ENCODE assay signal across 15 cellular contexts in the genomic region with DNA sequence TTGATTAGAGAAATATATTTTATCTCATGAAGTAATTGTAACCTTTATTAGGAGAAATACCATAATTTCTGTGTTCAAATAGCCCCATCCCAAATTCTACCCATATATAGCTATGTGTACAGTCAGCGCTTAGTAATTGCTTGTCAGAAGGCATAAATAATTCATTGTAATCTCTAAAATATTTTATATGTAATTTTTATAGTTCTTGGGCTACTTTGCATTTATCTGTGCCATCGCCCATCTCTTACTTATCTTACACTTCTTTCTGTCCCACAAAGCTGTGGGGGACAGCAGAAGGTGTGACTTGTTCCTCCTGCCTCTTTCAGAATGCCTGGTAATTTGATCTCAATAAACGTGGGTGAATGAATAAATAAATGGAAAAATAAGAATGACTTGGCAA. TPM values are rescaled to one million over a fixed set of nuclear protein-coding genes. Genes with fewer than 3 reads are reported as not detected.
A peak's percentile ranks its signal among the peaks of the same experiment; 100 is the strongest.
DNase-seq lines count a peak whose midpoint lies in the region; ATAC-seq and TF ChIP-seq lines count a peak whose summit lies in the region.
"Had no signal": no experiment of that assay in that cellular context is flagged by ENCODE, and none has a peak within 500 bp of the region (broad histone marks: within the 10 kb centered on the region; RNA-seq: fewer than 3 reads in every experiment).

No MANE protein-coding gene starts in this region.

- no peak overlapping the region for H3K4me3 Mint-ChIP-seq in GM23338

- H3K4me2 ChIP-seq in GM23338: no peak overlapping the region
- H3K4me2 ChIP-seq: BLaER1 treated with 17β-estradiol and CSF1 and Interleukin-3, amounts not matched to agents 10 nM and 100 nM had no signal

- H3K9me3 ChIP-seq in SJCRH30 (replicated peaks): 0 out of 2 replicates have a peak, but pooled peaks cover 2% of the 10 kb centered on the region
- no peaks in the 10 kb centered on the region for H3K9me3 ChIP-seq in uterus
- H3K9me3 ChIP-seq: BLaER1 treated with 17β-estradiol and CSF1 and Interleukin-3, amounts not matched to agents 10 nM and 100 nM had no signal

- no peak overlapping the region for H3K4me3 ChIP-seq in GM23338
- no peak overlapping the region for H3K4me3 ChIP-seq in SJCRH30
- H3K4me3 ChIP-seq in fibroblast of mammary gland (ENCODE audit: control insufficient read depth, low read depth, low read length): no peak overlapping the region
- H3K4me3 ChIP-seq in uterus: no peak overlapping the region
- H3K4me3 ChIP-seq: BLaER1 treated with 17β-estradiol and CSF1 and Interleukin-3, amounts not matched to agents 10 nM and 100 nM; K562; SK-N-MC had no signal

- no peak for TF ChIP-seq CTCF in GM23338 (conservative IDR thresholded peaks at IDR 0.05; ENCODE audit: low read depth in 2 of 2)
- no peak for TF ChIP-seq CTCF in fibroblast of mammary gland (conservative IDR thresholded peaks at IDR 0.05; ENCODE audit: control insufficient read depth, insufficient read depth, low read depth, low read length)
- TF ChIP-seq CTCF in uterus (IDR thresholded peaks at IDR 0.05): no peak

- H3K4me1 ChIP-seq in GM23338 (ENCODE audit: insufficient read depth): peaks cover 30% of the 10 kb centered on the region
- H3K4me1 ChIP-seq in SJCRH30: peaks cover 23% of the 10 kb centered on the region
- no peaks in the 10 kb centered on the region for H3K4me1 ChIP-seq in uterus

- no peaks in the 10 kb centered on the region for H3K9me2 ChIP-seq in GM23338 (ENCODE audit: insufficient read depth)

- no peak for TF ChIP-seq POLR2A in uterus (IDR thresholded peaks at IDR 0.05)

- ATAC-seq in GM23338 (no peak), HG03342 (IDR thresholded peaks at IDR 0.05; ENCODE audit: unreplicated experiment) (no peak)
- ATAC-seq: HCT116, K562 had no signal

- H3K36me3 Mint-ChIP-seq in GM23338 (ENCODE audit: low read depth): no peaks in the 10 kb centered on the region

- no peak overlapping the region for H2AFZ ChIP-seq in GM23338

- no peaks in the 10 kb centered on the region for H3F3A ChIP-seq in GM23338 (replicated peaks; ENCODE audit: low read depth)

- peaks cover 41% of the 10 kb centered on the region for H3K4me1 Mint-ChIP-seq in GM23338

- no peaks in the 10 kb centered on the region for H3K27me3 ChIP-seq in GM23338 (ENCODE audit: insufficient read depth)
- no peaks in the 10 kb centered on the region for H3K27me3 ChIP-seq in SJCRH30
- H3K27me3 ChIP-seq in uterus: no peaks in the 10 kb centered on the region
- H3K27me3 ChIP-seq: BLaER1 treated with 17β-estradiol and CSF1 and Interleukin-3, amounts not matched to agents 10 nM and 100 nM had no signal

- no peaks in the 10 kb centered on the region for H3K79me2 ChIP-seq in GM23338 (replicated peaks; ENCODE audit: insufficient read depth)

- H3K27ac ChIP-seq in GM23338 (ENCODE audit: low read depth) (no peak overlapping the region), SJCRH30 (peak overlapping the region; percentile 64), substantia nigra (ENCODE audit: low read depth, low read length, poor library complexity, severe bottlenecking) (peak overlapping the region; percentile 58), uterus (peak overlapping the region in 1 of 2 donors; percentile 50)
- H3K27ac ChIP-seq: BLaER1 treated with 17β-estradiol and CSF1 and Interleukin-3, amounts not matched to agents 10 nM and 100 nM; HL-60; SK-N-MC had no signal

- H3K27me3 Mint-ChIP-seq in GM23338 (ENCODE audit: insufficient read depth, low read depth, poor library complexity): peaks cover 3% of the 10 kb centered on the region

- no peaks in the 10 kb centered on the region for H3K9me3 Mint-ChIP-seq in GM23338

- H4K20me1 ChIP-seq in GM23338 (replicated peaks; ENCODE audit: insufficient read depth): no peaks in the 10 kb centered on the region
- H4K20me1 ChIP-seq: BLaER1 treated with 17β-estradiol and CSF1 and Interleukin-3, amounts not matched to agents 10 nM and 100 nM had no signal

- intact Hi-C loops in uterus (cut with DNase I; ENCODE audit: low total_unique reads): no loop called here

- DNase-seq in GM23338 (ENCODE audit: low spot score) (no peak), SJCRH30 (no peak), fibroblast of mammary gland (ENCODE audit: low read depth) (peak; percentile 45), substantia nigra (lab: John Stamatoyannopoulos, UW) (no peak), uterus (no peak), DMS 273 treated with DMSO at 0.1 percent for 48 hours (lab: John Stamatoyannopoulos, UW) (no peak), NOMO-1 treated with DMSO at 0.1 percent for 48 hours (lab: John Stamatoyannopoulos, UW; ENCODE audit: unreplicated experiment) (no peak)
- DNase-seq: NCI-H1092, NCI-H69 had no signal

- peak overlapping the region; percentile 16; the same call in 1 of the 2 replicates for H3K27ac Mint-ChIP-seq in GM23338

- H3K36me3 ChIP-seq in GM23338 (ENCODE audit: insufficient read depth) (no peaks in the 10 kb centered on the region), SJCRH30 (no peaks in the 10 kb centered on the region; the same call in 1 of the 2 replicates), uterus (no peaks in the 10 kb centered on the region)
- H3K36me3 ChIP-seq: BLaER1 treated with 17β-estradiol and CSF1 and Interleukin-3, amounts not matched to agents 10 nM and 100 nM had no signal

TF ChIP-seq in GM23338, 12 proteins besides CTCF, POLR2A, EP300 and RAD21 (continues in another document):
- TF ChIP-seq, protein P1, sequence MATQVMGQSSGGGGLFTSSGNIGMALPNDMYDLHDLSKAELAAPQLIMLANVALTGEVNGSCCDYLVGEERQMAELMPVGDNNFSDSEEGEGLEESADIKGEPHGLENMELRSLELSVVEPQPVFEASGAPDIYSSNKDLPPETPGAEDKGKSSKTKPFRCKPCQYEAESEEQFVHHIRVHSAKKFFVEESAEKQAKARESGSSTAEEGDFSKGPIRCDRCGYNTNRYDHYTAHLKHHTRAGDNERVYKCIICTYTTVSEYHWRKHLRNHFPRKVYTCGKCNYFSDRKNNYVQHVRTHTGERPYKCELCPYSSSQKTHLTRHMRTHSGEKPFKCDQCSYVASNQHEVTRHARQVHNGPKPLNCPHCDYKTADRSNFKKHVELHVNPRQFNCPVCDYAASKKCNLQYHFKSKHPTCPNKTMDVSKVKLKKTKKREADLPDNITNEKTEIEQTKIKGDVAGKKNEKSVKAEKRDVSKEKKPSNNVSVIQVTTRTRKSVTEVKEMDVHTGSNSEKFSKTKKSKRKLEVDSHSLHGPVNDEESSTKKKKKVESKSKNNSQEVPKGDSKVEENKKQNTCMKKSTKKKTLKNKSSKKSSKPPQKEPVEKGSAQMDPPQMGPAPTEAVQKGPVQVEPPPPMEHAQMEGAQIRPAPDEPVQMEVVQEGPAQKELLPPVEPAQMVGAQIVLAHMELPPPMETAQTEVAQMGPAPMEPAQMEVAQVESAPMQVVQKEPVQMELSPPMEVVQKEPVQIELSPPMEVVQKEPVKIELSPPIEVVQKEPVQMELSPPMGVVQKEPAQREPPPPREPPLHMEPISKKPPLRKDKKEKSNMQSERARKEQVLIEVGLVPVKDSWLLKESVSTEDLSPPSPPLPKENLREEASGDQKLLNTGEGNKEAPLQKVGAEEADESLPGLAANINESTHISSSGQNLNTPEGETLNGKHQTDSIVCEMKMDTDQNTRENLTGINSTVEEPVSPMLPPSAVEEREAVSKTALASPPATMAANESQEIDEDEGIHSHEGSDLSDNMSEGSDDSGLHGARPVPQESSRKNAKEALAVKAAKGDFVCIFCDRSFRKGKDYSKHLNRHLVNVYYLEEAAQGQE (IDR thresholded peaks at IDR 0.05; ENCODE audit: unreplicated experiment): no peak

RNA-seq across cellular contexts. Expression of a gene that starts 5.5 kb away (rescaled TPM):
- 2.0 and 5.0 TPM in 2 replicates for total RNA-seq in GM23338 (2014; rRNA removed; shearing (Covaris generic))
- 2.0 and 2.3 TPM in 2 replicates for polyA plus RNA-seq in GM23338 (2016; fragmentation: Nextera tagmentation; extraction: Ambion mirVana)
- 2.5 and 3.3 TPM in 2 replicates for total RNA-seq in SJCRH30 (2014; rRNA removed; shearing (Covaris generic))
- total RNA-seq in uterus: 100 to 1,000 TPM in 3 of 4 donors, 10 to 100 TPM in 1; 30.0 to 186 (median 138) TPM
- total RNA-seq: K562 had no signal
